ENCODE assay signal across 1 cellular context in genomic region chr1:53238197-53239155, GRCh38.
TF ChIP-seq lines count a peak whose summit lies in the region.

Gene MAGOH, minus strand, starts transcription at chr1:53238518. Its CDS starts 70 bp downstream, at chr1:53238448.

TF ChIP-seq in K562, 482 proteins besides CTCF, POLR2A, EP300 and RAD21 (continued from another document):
- peak; percentile 99 for TF ChIP-seq ETV5 (CRISPR knock-in tag; IDR thresholded peaks at IDR 0.05; ENCODE audit: low read depth)
- peak; percentile 69; the same call in 1 of the 2 replicates for TF ChIP-seq NCOA1 (IDR thresholded peaks at IDR 0.05; ENCODE audit: low read depth)
- TF ChIP-seq THRB (CRISPR knock-in tag; conservative IDR thresholded peaks at IDR 0.05): 0 out of 2 replicates have a peak, but pooled peaks have one; percentile 75
- TF ChIP-seq ZFX (CRISPR knock-in tag; IDR thresholded peaks at IDR 0.05): peak; percentile 94
- TF ChIP-seq XRCC5 (IDR thresholded peaks at IDR 0.05; ENCODE audit: low read depth, low read length): no peak
- 0 out of 2 replicates have a peak, but pooled peaks have one; percentile 22 for TF ChIP-seq TOE1 (IDR thresholded peaks at IDR 0.05; ENCODE audit: borderline replicate concordance)
- TF ChIP-seq TOE1 (CRISPR knock-in tag; IDR thresholded peaks at IDR 0.05; ENCODE audit: borderline replicate concordance, low read depth): no peak
- TF ChIP-seq FOXA3 (CRISPR knock-in tag; conservative IDR thresholded peaks at IDR 0.05 in 1 of 2, IDR thresholded peaks at IDR 0.05 in 1 of 2): 0 out of 4 replicates have a peak, but pooled peaks of 1 of the 2 experiments have one; percentile 28
- no peak for TF ChIP-seq RERE (CRISPR knock-in tag; IDR thresholded peaks at IDR 0.05; ENCODE audit: borderline replicate concordance)
- no peak for TF ChIP-seq ZNF717 (CRISPR knock-in tag; IDR thresholded peaks at IDR 0.05)
- TF ChIP-seq PREB (CRISPR knock-in tag; IDR thresholded peaks at IDR 0.05): no peak
- no peak for TF ChIP-seq RNF219 (CRISPR knock-in tag; IDR thresholded peaks at IDR 0.05)
- peak; percentile 18; the same call in 1 of the 2 replicates for TF ChIP-seq MYNN (IDR thresholded peaks at IDR 0.05)
- no peak for TF ChIP-seq MYNN (CRISPR knock-in tag; IDR thresholded peaks at IDR 0.05)
- TF ChIP-seq CBX2 (IDR thresholded peaks at IDR 0.05; ENCODE audit: insufficient read depth, low read length, poor library complexity, severe bottlenecking): no peak
